In genomic region chr2:133856678-133857077, GRCh38 we compare ENCODE assay signal across 1 cellular context.
TF ChIP-seq lines count a peak whose summit lies in the region.

No MANE protein-coding gene starts in this region.

TF ChIP-seq in HEK293, 187 proteins besides CTCF, POLR2A, EP300 and RAD21 (continued from another document):
- no peak for TF ChIP-seq TSHZ1 (tag by site-specific recombination; IDR thresholded peaks at IDR 0.05; ENCODE audit: borderline replicate concordance)
- TF ChIP-seq ZNF211 (tag by site-specific recombination; IDR thresholded peaks at IDR 0.05; ENCODE audit: low read depth): no peak
